ENCODE assay signal across 1 cellular context in genomic region chr1:16276302-16277020, GRCh38.
TF ChIP-seq lines count a peak whose summit lies in the region.

No MANE protein-coding gene starts in this region.

TF ChIP-seq in SK-N-SH, 30 proteins besides CTCF, POLR2A, EP300 and RAD21 (continued from another document):
- TF ChIP-seq ZBTB33 (IDR thresholded peaks at IDR 0.05; ENCODE audit: borderline replicate concordance, low read depth) (no peak), NFIC (IDR thresholded peaks at IDR 0.05; ENCODE audit: borderline replicate concordance) (no peak), PBX3 (IDR thresholded peaks at IDR 0.05) (no peak)
